ENCODE assay signal across 16 cellular contexts in genomic region chr3:151183253-151183652, GRCh38. TPM values are rescaled to one million over a fixed set of nuclear protein-coding genes. Genes with fewer than 3 reads are reported as not detected.
A peak's percentile ranks its signal among the peaks of the same experiment; 100 is the strongest.
DNase-seq lines count a peak whose midpoint lies in the region; ATAC-seq and TF ChIP-seq lines count a peak whose summit lies in the region.
"Had no signal": no experiment of that assay in that cellular context is flagged by ENCODE, and none has a peak within 500 bp of the region (broad histone marks: within the 10 kb centered on the region; RNA-seq: fewer than 3 reads in every experiment).

No MANE protein-coding gene starts in this region.

- H3K27ac ChIP-seq in CD4-positive, alpha-beta memory T cell (ENCODE audit: low read depth, low read length) = no peak overlapping the region
- no peak overlapping the region for H3K27ac ChIP-seq in neural progenitor cell
- no peak overlapping the region for H3K27ac ChIP-seq in Karpas-422 (ENCODE audit: low read length)
- H3K27ac ChIP-seq: uterus had no signal

- no peaks in the 10 kb centered on the region for H3K36me3 ChIP-seq in CD4-positive, alpha-beta memory T cell (ENCODE audit: insufficient read depth, low read length)
- H3K36me3 ChIP-seq in neural progenitor cell (no peaks in the 10 kb centered on the region), Karpas-422 (ENCODE audit: insufficient read depth, low read length) (no peaks in the 10 kb centered on the region)
- H3K36me3 ChIP-seq: uterus had no signal

- DNase-seq in CD4-positive, alpha-beta memory T cell = peak; percentile 32 to 61 (median 40)
- DNase-seq in T-cell (peak in 10 of 34 experiments; percentile 5 to 50 (median 16)), neural progenitor cell (ENCODE audit: low spot score) (no peak), NCI-H774 (lab: John Stamatoyannopoulos, UW) (no peak), Karpas-422 (no peak), NCI-H526 treated with DMSO at 0.1 percent for 48 hours (lab: John Stamatoyannopoulos, UW) (no peak)
- no peak for DNase-seq in central memory CD8-positive, alpha-beta T cell (ENCODE audit: low spot score in 2 of 2)
- DNase-seq: C1 segment of cervical spinal cord; head of caudate nucleus; MV-4-11; NCI-H2171 treated with DMSO at 0.1 percent for 48 hours; stimulated activated CD4-positive, alpha-beta T cell treated with anti-CD3 and anti-CD28 coated beads, Interleukin-1b, Interleukin-23, amount 100 ng/mL, for 48 hours; uterus had no signal

- H3K4me3 ChIP-seq in CD4-positive, alpha-beta memory T cell (ENCODE audit: low read length in 2 of 2) = peak overlapping the region in 1 of 2 donors; percentile 33
- no peak overlapping the region for H3K4me3 ChIP-seq in neural progenitor cell
- H3K4me3 ChIP-seq in Karpas-422 (ENCODE audit: low read length) = no peak overlapping the region
- H3K4me3 ChIP-seq: uterus had no signal

- H3K4me2 ChIP-seq in neural progenitor cell (no peak overlapping the region), Karpas-422 (ENCODE audit: low read depth, low read length, poor library complexity, severe bottlenecking) (no peak overlapping the region)

- no peaks in the 10 kb centered on the region for H3F3A ChIP-seq in neural progenitor cell (ENCODE audit: low read depth)

- no peaks in the 10 kb centered on the region for H3K36me3 Mint-ChIP-seq in CD4-positive, alpha-beta memory T cell
- H3K36me3 Mint-ChIP-seq in T-cell = no peaks in the 10 kb centered on the region
- H3K36me3 Mint-ChIP-seq in central memory CD8-positive, alpha-beta T cell (ENCODE audit: insufficient read depth) = no peaks in the 10 kb centered on the region
- peaks cover 4% of the 10 kb centered on the region for H3K36me3 Mint-ChIP-seq in neural progenitor cell

- H3K27me3 Mint-ChIP-seq in CD4-positive, alpha-beta memory T cell = no peaks in the 10 kb centered on the region
- H3K27me3 Mint-ChIP-seq in T-cell (no peaks in the 10 kb centered on the region), neural progenitor cell (ENCODE audit: insufficient read depth, low read depth) (no peaks in the 10 kb centered on the region)
- no peaks in the 10 kb centered on the region for H3K27me3 Mint-ChIP-seq in central memory CD8-positive, alpha-beta T cell

- H3K79me2 ChIP-seq in neural progenitor cell (ENCODE audit: low read depth) (no peaks in the 10 kb centered on the region), Karpas-422 (ENCODE audit: low read length) (no peaks in the 10 kb centered on the region)

- POLR2A ChIA-PET in CD4-positive, alpha-beta memory T cell (lab: Charles Lee; ENCODE audit: partially characterized antibody) = interaction anchor here (1.0 to 6.5 kb wide), 8 partner anchors 9 to 420 kb away, joined by 3 to 118 read pairs (median 6); partner anchors contain the start of genes GPR171 and SIAH2
- POLR2A ChIA-PET in T-cell (lab: Charles Lee) = no interaction called here

- H3K9me3 Mint-ChIP-seq in CD4-positive, alpha-beta memory T cell = no peaks in the 10 kb centered on the region
- H3K9me3 Mint-ChIP-seq in T-cell (no peaks in the 10 kb centered on the region), neural progenitor cell (no peaks in the 10 kb centered on the region)
- no peaks in the 10 kb centered on the region for H3K9me3 Mint-ChIP-seq in central memory CD8-positive, alpha-beta T cell

- no peaks in the 10 kb centered on the region for H4K20me1 ChIP-seq in neural progenitor cell (ENCODE audit: low read depth)
- H4K20me1 ChIP-seq in Karpas-422 (ENCODE audit: insufficient read depth, low read depth, low read length) = no peaks in the 10 kb centered on the region

- ATAC-seq in T-cell (replicated peaks in 1 of 4) (peak; percentile 71 to 88 (median 86)), HG02759 (IDR thresholded peaks at IDR 0.05; ENCODE audit: unreplicated experiment) (no peak)
- peak; percentile 78 for ATAC-seq in central memory CD8-positive, alpha-beta T cell (replicated peaks; ENCODE audit: extremely low read depth, poor library complexity, severe bottlenecking)

- peaks cover 27% of the 10 kb centered on the region for H3K4me1 ChIP-seq in CD4-positive, alpha-beta memory T cell (ENCODE audit: insufficient read depth, low read length)
- H3K4me1 ChIP-seq in neural progenitor cell (no peaks in the 10 kb centered on the region), Karpas-422 (ENCODE audit: low read length) (no peaks in the 10 kb centered on the region)
- H3K4me1 ChIP-seq: uterus had no signal

- TF ChIP-seq CTCF in neural progenitor cell (IDR thresholded peaks at IDR 0.05) = no peak

- H3K9ac ChIP-seq in neural progenitor cell (no peak overlapping the region), Karpas-422 (ENCODE audit: low read length) (no peak overlapping the region)

- no peaks in the 10 kb centered on the region for H3K27me3 ChIP-seq in CD4-positive, alpha-beta memory T cell (ENCODE audit: insufficient read depth, low read length)
- H3K27me3 ChIP-seq in neural progenitor cell = no peaks in the 10 kb centered on the region
- no peaks in the 10 kb centered on the region for H3K27me3 ChIP-seq in Karpas-422 (ENCODE audit: low read length)
- H3K27me3 ChIP-seq: uterus had no signal

- peaks cover 23 to 32% (median 25%) of the 10 kb centered on the region in 4 donors for H3K4me1 Mint-ChIP-seq in CD4-positive, alpha-beta memory T cell
- H3K4me1 Mint-ChIP-seq in T-cell = peaks cover 31 to 44% (median 33%) of the 10 kb centered on the region in 3 donors
- H3K4me1 Mint-ChIP-seq in central memory CD8-positive, alpha-beta T cell = peaks cover 25% of the 10 kb centered on the region
- H3K4me1 Mint-ChIP-seq in neural progenitor cell = peaks cover 3% of the 10 kb centered on the region

- H3K4me3 Mint-ChIP-seq in CD4-positive, alpha-beta memory T cell = peak overlapping the region; percentile 27 to 84 (median 76)
- H3K4me3 Mint-ChIP-seq in T-cell = peak overlapping the region; percentile 58 to 68 (median 62)
- H3K4me3 Mint-ChIP-seq in central memory CD8-positive, alpha-beta T cell = peak overlapping the region; percentile 54
- no peak overlapping the region for H3K4me3 Mint-ChIP-seq in neural progenitor cell

- H3K27ac Mint-ChIP-seq in CD4-positive, alpha-beta memory T cell = peak overlapping the region; percentile 1 to 94 (median 91)
- H3K27ac Mint-ChIP-seq in T-cell (peak overlapping the region; percentile 85 to 91), neural progenitor cell (peak overlapping the region; percentile 7)
- peak overlapping the region; percentile 78 for H3K27ac Mint-ChIP-seq in central memory CD8-positive, alpha-beta T cell (ENCODE audit: low read depth)

- H2AFZ ChIP-seq in neural progenitor cell (replicated peaks) = no peak overlapping the region
- H2AFZ ChIP-seq in Karpas-422 (ENCODE audit: low read length) = no peak overlapping the region

- no peaks in the 10 kb centered on the region for H3K9me3 ChIP-seq in CD4-positive, alpha-beta memory T cell (ENCODE audit: control insufficient read depth in 1 of 2, low read length in 2 of 2)
- H3K9me3 ChIP-seq in neural progenitor cell (ENCODE audit: low read depth) = no peaks in the 10 kb centered on the region
- no peaks in the 10 kb centered on the region for H3K9me3 ChIP-seq in Karpas-422 (ENCODE audit: low read length)
- H3K9me3 ChIP-seq: uterus had no signal

- intact Hi-C loops in CD4-positive, alpha-beta memory T cell (cut with micrococcal nuclease) = loop anchor here (1.0 kb wide), 2 partner anchors 20 to 26 kb away; partner anchors contain the start of gene GPR171

- CTCF ChIA-PET in CD4-positive, alpha-beta memory T cell (lab: Charles Lee; ENCODE audit: partially characterized antibody) = interaction anchor here (1.2 to 3.7 kb wide), 5 partner anchors 11 to 99 kb away, joined by 3 to 12 read pairs (median 4); no protein-coding TSS in a partner anchor
- CTCF ChIA-PET in T-cell (lab: Charles Lee) = interaction anchor here (0.6 to 2.7 kb wide), 6 partner anchors 15 to 88 kb away, joined by 3 to 13 read pairs (median 3); partner anchors contain the start of gene GPR171 (in 1 of the 2)

- H3K9me2 ChIP-seq in Karpas-422 (replicated peaks; ENCODE audit: insufficient read depth, low read length) = no peaks in the 10 kb centered on the region

RNA-seq across cellular contexts. Expression of gene GPR171, which starts 19.8 kb away (rescaled TPM):
- 100 to 1,000 TPM; 116 to 129 TPM for total RNA-seq in CD4-positive, alpha-beta memory T cell
- 100 to 1,000 TPM; 123 to 156 TPM for polyA plus RNA-seq in CD4-positive, alpha-beta memory T cell
- total RNA-seq in T-cell = 10 to 100 TPM; 23.2 to 67.2 (median 51.9) TPM
- not detected in 2 replicates for total RNA-seq in neural progenitor cell (ENCODE audit: low replicate concordance)
- total RNA-seq in Karpas-422 (2014; rRNA removed; shearing (Covaris generic); ENCODE audit: low replicate concordance) = not detected in 2 replicates
- total RNA-seq: epithelial cell of proximal tubule, SK-MEL-5 had no signal

Comparison
In these comparisons a context has a peak if more than half of its experiments do, and no peak if none do; other contexts are left out.
1. DNase-seq: peak in CD4-positive, alpha-beta memory T cell (5 of 5); none in central memory CD8-positive, alpha-beta T cell (0 of 2), neural progenitor cell (single experiment), NCI-H774 (single experiment), Karpas-422 (single experiment) and NCI-H526 treated with DMSO at 0.1 percent for 48 hours (single experiment).
2. H3K27ac Mint-ChIP-seq: peak in every context shown above with its lines; median percentile 91 in CD4-positive, alpha-beta memory T cell; 88 in T-cell; 78 in central memory CD8-positive, alpha-beta T cell; 7 in neural progenitor cell.
3. RNA of gene GPR171, which starts 19.8 kb away (total RNA-seq): 116 to 129 TPM in CD4-positive, alpha-beta memory T cell and 23.2 to 67.2 TPM in T-cell; not detected in neural progenitor cell and not detected in Karpas-422; every median in the first group is over 10 times any median in the second.